28 cellular contexts compared by ENCODE assay signal in the genomic region with DNA sequence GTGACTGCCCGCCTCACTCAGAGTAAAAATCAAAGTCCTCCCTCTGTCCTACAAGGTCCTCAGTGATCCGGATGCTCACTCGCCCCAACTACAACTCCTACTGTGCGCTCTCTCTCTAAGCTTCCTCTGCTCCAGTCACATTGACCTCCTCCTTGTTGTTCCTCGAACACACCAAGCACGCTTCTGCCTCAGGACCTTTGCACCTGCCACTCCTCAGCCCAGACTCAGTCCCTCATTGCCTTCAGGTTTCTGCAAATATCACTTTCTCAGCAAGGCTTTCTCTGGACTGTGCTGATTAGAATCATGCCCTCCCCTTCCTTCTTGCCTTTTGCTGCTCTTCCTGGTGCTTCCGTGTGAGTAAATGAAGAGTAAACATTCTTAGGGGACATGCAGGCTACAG.
"Had no signal": no experiment of that assay in that cellular context is flagged by ENCODE, and none has a peak within 500 bp of the region (broad histone marks: within the 10 kb centered on the region; RNA-seq: fewer than 3 reads in every experiment).

No MANE protein-coding gene starts in this region.

- H3K27ac ChIP-seq: breast epithelium, SJSA1 had no signal

- H3K27me3 ChIP-seq: breast epithelium had no signal

- H3K9me3 Mint-ChIP-seq: activated B cell treated with CpG ODN at 0.5 μM for 24 hours; activated CD4-positive, alpha-beta memory T cell treated with anti-CD3 and anti-CD28 coated beads for 36 hours; activated CD4-positive, alpha-beta T cell treated with anti-CD3 and anti-CD28 coated beads, Interleukin-2, amount 10 ng/mL, durations not matched to agents 7 days and 5 days; activated naive CD4-positive, alpha-beta T cell treated with anti-CD3 and anti-CD28 coated beads, Interleukin-2, amount 50 U/mL, for 24 hours; T-helper 1 cell treated with Interleukin-12 subunit alpha and Interleukin-12 subunit beta and Interleukin-4 antibody, amounts not matched to agents 30 μg/mL and 1 μg/mL, for 36 hours had no signal

- H3K36me3 ChIP-seq: breast epithelium, SJSA1 had no signal

- ATAC-seq: Panc1, SK-N-SH treated with all-trans-retinoic acid at 6 μM for 48 hours had no signal

- H3K9me3 ChIP-seq: breast epithelium, SJSA1 had no signal

- H3K27ac Mint-ChIP-seq: activated B cell treated with CpG ODN at 0.5 μM for 24 hours; activated CD4-positive, alpha-beta memory T cell treated with anti-CD3 and anti-CD28 coated beads for 36 hours; activated CD4-positive, alpha-beta T cell treated with anti-CD3 and anti-CD28 coated beads, Interleukin-2, amount 10 ng/mL, durations not matched to agents 7 days and 5 days; activated naive CD4-positive, alpha-beta T cell treated with anti-CD3 and anti-CD28 coated beads, Interleukin-2, amount 50 U/mL, for 24 hours; T-helper 1 cell treated with Interleukin-12 subunit alpha and Interleukin-12 subunit beta and Interleukin-4 antibody, amounts not matched to agents 30 μg/mL and 1 μg/mL, for 36 hours had no signal

- FAIRE-seq: TTC549 had no signal

- H3K4me3 Mint-ChIP-seq: activated B cell treated with CpG ODN at 0.5 μM for 24 hours; activated CD4-positive, alpha-beta memory T cell treated with anti-CD3 and anti-CD28 coated beads for 36 hours; activated CD4-positive, alpha-beta T cell treated with anti-CD3 and anti-CD28 coated beads, Interleukin-2, amount 10 ng/mL, durations not matched to agents 7 days and 5 days; activated naive CD4-positive, alpha-beta T cell treated with anti-CD3 and anti-CD28 coated beads, Interleukin-2, amount 50 U/mL, for 24 hours; T-helper 1 cell treated with Interleukin-12 subunit alpha and Interleukin-12 subunit beta and Interleukin-4 antibody, amounts not matched to agents 30 μg/mL and 1 μg/mL, for 36 hours had no signal

- H3K4me3 ChIP-seq: breast epithelium, SJSA1 had no signal

- H3K36me3 Mint-ChIP-seq: activated CD4-positive, alpha-beta memory T cell treated with anti-CD3 and anti-CD28 coated beads for 36 hours; activated naive CD4-positive, alpha-beta T cell treated with anti-CD3 and anti-CD28 coated beads, Interleukin-2, amount 50 U/mL, for 24 hours had no signal

- H3K4me1 ChIP-seq: breast epithelium, SJSA1 had no signal

- DNase-seq: activated B cell treated with CpG ODN at 0.5 μM for 24 hours; activated CD4-positive, alpha-beta memory T cell treated with anti-CD3 and anti-CD28 coated beads for 36 hours; activated CD4-positive, alpha-beta T cell treated with anti-CD3 and anti-CD28 coated beads, Interleukin-2, amount 10 ng/mL, durations not matched to agents 7 days and 5 days; activated CD8-positive, alpha-beta memory T cell treated with anti-CD3 and anti-CD28 coated beads, Interleukin-2, amount 50 U/mL, for 4 hours; activated effector memory CD4-positive, alpha-beta T cell treated with Interleukin-2 at 50 U/mL for 16 hours; activated naive CD4-positive, alpha-beta T cell; aorta; central memory CD4-positive, alpha-beta T cell; Karpas-422; NCI-H1048; NCI-H1417; NCI-H1930; NCI-H2171 treated with DMSO at 0.1 percent for 48 hours; NCI-H345; NCI-H510A; NCI-H526 treated with DMSO at 0.1 percent for 48 hours; NCI-H82; OCI-M1; RPMI8226; SHP77; T1000 had no signal
